28 cellular contexts compared by ENCODE assay signal in the genomic region with DNA sequence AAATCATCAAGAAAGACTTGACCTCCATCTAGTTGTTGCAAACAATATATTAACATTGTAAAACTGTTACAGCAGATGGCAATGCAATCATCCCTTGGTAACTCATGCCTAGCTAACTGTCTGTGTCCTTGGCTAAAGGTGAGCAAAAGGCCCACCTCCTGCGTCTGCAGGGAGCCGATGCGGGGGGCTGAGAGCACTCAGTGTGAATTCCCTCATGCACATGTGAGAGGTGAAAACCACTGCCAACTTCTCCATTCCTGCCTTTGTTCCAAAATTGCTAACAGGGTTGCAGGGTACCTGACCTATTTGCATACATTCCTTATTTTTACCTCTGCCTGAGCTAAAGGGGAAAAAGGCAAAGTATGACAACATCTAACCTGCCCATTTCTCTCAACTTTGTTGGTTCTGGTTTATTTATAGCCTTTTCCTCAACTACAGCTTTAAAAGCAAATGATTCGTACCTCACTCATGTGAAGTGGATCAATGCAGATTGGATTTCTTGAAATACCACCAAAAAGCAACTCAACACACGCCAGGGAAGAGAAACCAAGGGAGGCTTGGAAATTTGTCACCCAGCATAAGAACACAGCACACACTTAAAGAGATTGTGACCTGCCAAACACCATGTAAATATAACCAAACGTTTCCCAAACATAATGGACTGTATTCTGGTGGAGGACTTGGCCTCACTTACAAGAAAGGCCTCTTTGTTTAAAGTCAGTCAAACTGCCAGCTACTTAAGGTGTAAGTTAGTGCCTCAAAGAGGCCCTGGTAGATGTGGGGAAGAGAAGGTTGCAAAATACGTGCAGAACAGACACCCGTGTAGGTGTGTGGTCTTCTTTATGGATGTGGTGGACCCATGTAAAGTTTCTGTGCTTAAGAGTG.
A peak's percentile ranks its signal among the peaks of the same experiment; 100 is the strongest.
DNase-seq lines count a peak whose midpoint lies in the region; ATAC-seq, FAIRE-seq and TF ChIP-seq lines count a peak whose summit lies in the region.
"Had no signal": no experiment of that assay in that cellular context is flagged by ENCODE, and none has a peak within 500 bp of the region (broad histone marks: within the 10 kb centered on the region; RNA-seq: fewer than 3 reads in every experiment).

No MANE protein-coding gene starts in this region.

- peaks cover 37% of the 10 kb centered on the region for H3K4me1 ChIP-seq in HepG2 (ENCODE audit: insufficient read depth, low read length)
- no peaks in the 10 kb centered on the region for H3K4me1 ChIP-seq in right lobe of liver
- peaks cover 5% of the 10 kb centered on the region for H3K4me1 ChIP-seq in mesenchymal stem cell (ENCODE audit: control insufficient read depth, insufficient read depth, low read depth, low read length)
- H3K4me1 ChIP-seq in kidney (ENCODE audit: control insufficient read depth in 1 of 2, insufficient read depth in 1 of 2, low read depth in 1 of 2, low read length in 2 of 2), result no peaks in the 10 kb centered on the region

- 55% methylated on average over 5 of the region's 8 CpGs for WGBS in HepG2 (ENCODE audit: low lambda C conversion rate)
- WGBS in right lobe of liver (ENCODE audit: insufficient coverage, low coverage, low lambda C conversion rate, missing lambda C conversion rate), result 85% methylated on average over 7 of the region's 8 CpGs
- WGBS in mesenchymal stem cell, result 84% methylated on average over 8 of the region's 8 CpGs

- H3K36me3 Mint-ChIP-seq in chondrocyte (ENCODE audit: low read depth), result peaks cover 10% of the 10 kb centered on the region

- H3K14ac ChIP-seq in mesenchymal stem cell (ENCODE audit: low read length in 2 of 2), result no peak overlapping the region

- H3K79me1 ChIP-seq in mesenchymal stem cell (replicated peaks; ENCODE audit: low read length, poor library complexity, severe bottlenecking), result no peaks in the 10 kb centered on the region

- peaks cover 3% of the 10 kb centered on the region for H3K79me2 ChIP-seq in HepG2 (ENCODE audit: insufficient read depth, low read length)

- H3K23ac ChIP-seq in mesenchymal stem cell (ENCODE audit: low read length in 2 of 2), result no peak overlapping the region

- intact Hi-C loops in HepG2 (cut with micrococcal nuclease; ENCODE audit: unreplicated experiment) (loop anchor here (2.0 kb wide), 1 partner anchor 45 kb away; no protein-coding TSS in a partner anchor), right lobe of liver (cut with DNase I) (no loop called here), kidney (cut with DNase I) (no loop called here)

- TF ChIP-seq CTCF in HepG2 (CRISPR knock-in tag; IDR thresholded peaks at IDR 0.05) (0 out of 2 replicates have a peak, but pooled peaks have one; percentile 4), right lobe of liver (IDR thresholded peaks at IDR 0.05) (no peak), chondrocyte (IDR thresholded peaks at IDR 0.05) (no peak), kidney (IDR thresholded peaks at IDR 0.05; ENCODE audit: borderline replicate concordance, extremely low read depth, insufficient read depth) (no peak)

- no peak; the same call in 1 of the 3 replicates for ATAC-seq in HepG2
- no peak for ATAC-seq in right lobe of liver
- ATAC-seq: activated CD4-positive, CD25-positive, alpha-beta regulatory T cell treated with anti-CD3 and anti-CD28 coated beads, Interleukin-2, amount 50 U/mL, for 24 hours; activated CD8-positive, alpha-beta T cell treated with anti-CD3 and anti-CD28 coated beads for 36 hours; left lobe of liver; upper lobe of right lung had no signal

- DNase-seq in HepG2 (ENCODE audit: low spot score), result no peak
- DNase-seq in right lobe of liver, result no peak
- no peak for DNase-seq in chondrocyte (ENCODE audit: low spot score)
- peak; percentile 10 for DNase-seq in mesenchymal stem cell
- DNase-seq in NCI-H69 (lab: John Stamatoyannopoulos, UW), result no peak
- DNase-seq in kidney, result no peak
- no peak for DNase-seq in Ammon's horn (ENCODE audit: low spot score)
- DNase-seq in NCI-H446 treated with DMSO at 0.1 percent for 48 hours (lab: John Stamatoyannopoulos, UW), result no peak
- DNase-seq: activated CD8-positive, alpha-beta T cell treated with anti-CD3 and anti-CD28 coated beads for 36 hours; activated naive CD4-positive, alpha-beta T cell treated with anti-CD3 and anti-CD28 coated beads for 36 hours; activated T-cell treated with anti-CD3 and anti-CD28 coated beads, Interleukin-2, amount 50 U/mL, for 1 hour; aorta; cerebellar nuclear complex; effector CD8-positive, alpha-beta T cell; GDM1; Karpas-422; NCI-H1048; NCI-H2029; NK-92 treated with Interleukin-12 subunit alpha and Interleukin-12 subunit beta, amount 100 ng/mL, for 24 hours; stimulated activated CD4-positive, alpha-beta T cell treated with anti-CD3 and anti-CD28 coated beads, Interleukin-12 subunit alpha, Interleukin-12 subunit beta, amount 100 ng/mL, for 4 hours; T-helper 9 cell; upper lobe of right lung had no signal

- POLR2A ChIA-PET in HepG2 (lab: Yijun Ruan, JAX), result interaction anchor here (2.3 kb wide), 1 partner anchor 45 kb away, joined by 9 read pairs; no protein-coding TSS in a partner anchor

- H3K4me1 Mint-ChIP-seq in chondrocyte (ENCODE audit: low read depth), result peaks cover 57% of the 10 kb centered on the region

- H3K9ac ChIP-seq in HepG2 (ENCODE audit: insufficient read depth, low read depth, low read length), result peak overlapping the region; percentile 61
- H3K9ac ChIP-seq in mesenchymal stem cell (ENCODE audit: low read length), result no peak overlapping the region
- no peak overlapping the region for H3K9ac ChIP-seq in kidney (ENCODE audit: low read length in 2 of 2)
- H3K9ac ChIP-seq: BLaER1 treated with 17β-estradiol and CSF1 and Interleukin-3, amounts not matched to agents 10 nM and 100 nM had no signal

- H2AFZ ChIP-seq in HepG2 (ENCODE audit: low read length) (no peak overlapping the region), mesenchymal stem cell (ENCODE audit: low read depth, low read length) (no peak overlapping the region)

- H2BK120ac ChIP-seq in mesenchymal stem cell (ENCODE audit: low read depth, low read length), result no peak overlapping the region

- H3K27ac ChIP-seq in HepG2 (ENCODE audit: extremely low read length, insufficient read depth, low read length), result peak overlapping the region; percentile 85
- H3K27ac ChIP-seq in right lobe of liver, result no peak overlapping the region
- H3K27ac ChIP-seq in mesenchymal stem cell (ENCODE audit: low read length, poor library complexity, severe bottlenecking), result no peak overlapping the region
- no peak overlapping the region for H3K27ac ChIP-seq in kidney (ENCODE audit: low read depth in 2 of 2, low read length in 2 of 2)
- H3K27ac ChIP-seq: BLaER1 treated with 17β-estradiol and CSF1 and Interleukin-3, amounts not matched to agents 10 nM and 100 nM; esophagus muscularis mucosa; neutrophil; SK-N-MC; upper lobe of right lung had no signal

- no peak overlapping the region for H4K8ac ChIP-seq in mesenchymal stem cell (ENCODE audit: low read length)

- no peak for TF ChIP-seq RAD21 in HepG2 (CRISPR knock-in tag; IDR thresholded peaks at IDR 0.05)

- peak overlapping the region; percentile 33 to 63 (median 38) for H3K4me3 ChIP-seq in HepG2 (replicated peaks in 1 of 3; ENCODE audit: insufficient read depth in 1 of 3, low read depth in 2 of 3, low read length in 3 of 3)
- H3K4me3 ChIP-seq in right lobe of liver, result no peak overlapping the region
- no peak overlapping the region for H3K4me3 ChIP-seq in mesenchymal stem cell (ENCODE audit: insufficient read depth in 1 of 2, low read depth in 1 of 2, low read length in 2 of 2)
- H3K4me3 ChIP-seq in kidney (ENCODE audit: low read length in 2 of 2), result no peak overlapping the region
- H3K4me3 ChIP-seq: BLaER1 treated with 17β-estradiol and CSF1 and Interleukin-3, amounts not matched to agents 10 nM and 100 nM; esophagus muscularis mucosa; SK-N-MC; upper lobe of right lung had no signal

- H2BK12ac ChIP-seq in mesenchymal stem cell (ENCODE audit: low read length in 2 of 2), result peak overlapping the region in 1 of 2 experiments; percentile 47

- no peaks in the 10 kb centered on the region for H4K20me1 ChIP-seq in HepG2 (ENCODE audit: insufficient read depth, low read length)
- H4K20me1 ChIP-seq: BLaER1 treated with 17β-estradiol and CSF1 and Interleukin-3, amounts not matched to agents 10 nM and 100 nM had no signal

- H3K4me2 ChIP-seq in HepG2 (ENCODE audit: low read depth, low read length) (peak overlapping the region; percentile 75), mesenchymal stem cell (ENCODE audit: low read length, poor library complexity, severe bottlenecking) (no peak overlapping the region)
- H3K4me2 ChIP-seq: BLaER1 treated with 17β-estradiol and CSF1 and Interleukin-3, amounts not matched to agents 10 nM and 100 nM had no signal

- H2AK5ac ChIP-seq in mesenchymal stem cell (ENCODE audit: low read length, severe bottlenecking), result peak overlapping the region; percentile 35

- in situ Hi-C loops in HepG2 (cut with HindIII; ENCODE audit: extremely low pct_ligation_motif_present, low pct_unique_long_range_greater_than_20kb), result no loop called here

- TF ChIP-seq EP300 in HepG2 (IDR thresholded peaks at IDR 0.05; ENCODE audit: low read depth in 2 of 2, low read length in 2 of 2) (no peak), HepG2 (CRISPR knock-in tag; IDR thresholded peaks at IDR 0.05; ENCODE audit: borderline replicate concordance) (no peak)

- H3K27ac Mint-ChIP-seq in chondrocyte (ENCODE audit: unreplicated experiment), result peak overlapping the region; percentile 95
- H3K27ac Mint-ChIP-seq: activated CD8-positive, alpha-beta T cell treated with anti-CD3 and anti-CD28 coated beads for 36 hours; activated naive CD4-positive, alpha-beta T cell treated with anti-CD3 and anti-CD28 coated beads for 36 hours had no signal

- H3K18ac ChIP-seq in mesenchymal stem cell (ENCODE audit: low read depth in 1 of 2, low read length in 2 of 2), result no peak overlapping the region

- CTCF ChIA-PET in HepG2 (lab: Yijun Ruan, JAX; ENCODE audit: low intra/inter-chr PET ratio, low total read pairs), result no interaction called here

- FAIRE-seq in HepG2 (lab: Jason Lieb, UNC) (peak; percentile 51), kidney (lab: Jason Lieb, UNC) (no peak)

- H3K36me3 ChIP-seq in HepG2 (replicated peaks in 1 of 2; ENCODE audit: control insufficient read depth in 1 of 2, insufficient read depth in 2 of 2, low read length in 2 of 2), result peaks cover 1 to 4% of the 10 kb centered on the region in 2 experiments; a peak in 2 of 5 replicates
- H3K36me3 ChIP-seq in right lobe of liver, result no peaks in the 10 kb centered on the region
- H3K36me3 ChIP-seq in mesenchymal stem cell (ENCODE audit: control insufficient read depth in 1 of 2, insufficient read depth in 2 of 2, low read depth in 1 of 2, low read length in 2 of 2), result peaks cover 8 to 18% of the 10 kb centered on the region in 2 experiments
- H3K36me3 ChIP-seq in kidney (ENCODE audit: control insufficient read depth in 1 of 2, insufficient read depth in 2 of 2, low read length in 2 of 2), result no peaks in the 10 kb centered on the region
- H3K36me3 ChIP-seq: neutrophil, upper lobe of right lung had no signal

- peak overlapping the region; percentile 39 for H2BK5ac ChIP-seq in mesenchymal stem cell (ENCODE audit: low read depth, low read length, poor library complexity, severe bottlenecking)

- H3K27me3 ChIP-seq in HepG2 (ENCODE audit: control insufficient read depth in 1 of 2, insufficient read depth in 2 of 2, low read length in 2 of 2) (no peaks in the 10 kb centered on the region), right lobe of liver (no peaks in the 10 kb centered on the region), mesenchymal stem cell (ENCODE audit: control insufficient read depth in 1 of 2, insufficient read depth in 1 of 2, low read length in 2 of 2) (no peaks in the 10 kb centered on the region)
- H3K27me3 ChIP-seq: BLaER1 treated with 17β-estradiol and CSF1 and Interleukin-3, amounts not matched to agents 10 nM and 100 nM; esophagus muscularis mucosa; neutrophil; upper lobe of right lung had no signal

- no TSS peak for BruUV-seq in HepG2 (replicated peaks; lab: Mats Ljungman, UMichigan)

- peaks cover 3% of the 10 kb centered on the region for H3K9me3 Mint-ChIP-seq in chondrocyte (ENCODE audit: low read depth)

- peak overlapping the region; percentile 1 for H3K4me3 Mint-ChIP-seq in chondrocyte (ENCODE audit: unreplicated experiment)
- H3K4me3 Mint-ChIP-seq: activated CD8-positive, alpha-beta T cell treated with anti-CD3 and anti-CD28 coated beads for 36 hours; activated naive CD4-positive, alpha-beta T cell treated with anti-CD3 and anti-CD28 coated beads for 36 hours had no signal

- H3K9me3 ChIP-seq in HepG2 (ENCODE audit: low read length) (no peaks in the 10 kb centered on the region), right lobe of liver (no peaks in the 10 kb centered on the region), mesenchymal stem cell (ENCODE audit: control insufficient read depth, low read length) (no peaks in the 10 kb centered on the region), kidney (ENCODE audit: control insufficient read depth in 1 of 2, low read length in 2 of 2) (no peaks in the 10 kb centered on the region)
- H3K9me3 ChIP-seq: esophagus muscularis mucosa, neutrophil, upper lobe of right lung had no signal

- peak overlapping the region in 1 of 2 experiments; percentile 13 for H3K4ac ChIP-seq in mesenchymal stem cell (ENCODE audit: low read depth in 1 of 2, low read length in 2 of 2)

- peak overlapping the region; percentile 54 for H2BK15ac ChIP-seq in mesenchymal stem cell (ENCODE audit: low read depth, poor library complexity, severe bottlenecking)

- no peak for TF ChIP-seq POLR2A in HepG2 (IDR thresholded peaks at IDR 0.05; ENCODE audit: insufficient read depth in 1 of 2, low read depth in 2 of 2, low read length in 2 of 2)
- TF ChIP-seq POLR2A in right lobe of liver (IDR thresholded peaks at IDR 0.05), result no peak

- H4K91ac ChIP-seq in mesenchymal stem cell (ENCODE audit: low read length), result peak overlapping the region; percentile 55

- H3K27me3 Mint-ChIP-seq in chondrocyte (ENCODE audit: low read depth), result no peaks in the 10 kb centered on the region
- H3K27me3 Mint-ChIP-seq: activated CD8-positive, alpha-beta T cell treated with anti-CD3 and anti-CD28 coated beads for 36 hours had no signal

Comparison
In these comparisons a context has a peak if more than half of its experiments do, and no peak if none do; other contexts are left out.
1. H3K4me3 ChIP-seq: peak in HepG2 (3 of 3); none in right lobe of liver (0 of 3), mesenchymal stem cell (0 of 2) and kidney (0 of 2).